In the genomic region with DNA sequence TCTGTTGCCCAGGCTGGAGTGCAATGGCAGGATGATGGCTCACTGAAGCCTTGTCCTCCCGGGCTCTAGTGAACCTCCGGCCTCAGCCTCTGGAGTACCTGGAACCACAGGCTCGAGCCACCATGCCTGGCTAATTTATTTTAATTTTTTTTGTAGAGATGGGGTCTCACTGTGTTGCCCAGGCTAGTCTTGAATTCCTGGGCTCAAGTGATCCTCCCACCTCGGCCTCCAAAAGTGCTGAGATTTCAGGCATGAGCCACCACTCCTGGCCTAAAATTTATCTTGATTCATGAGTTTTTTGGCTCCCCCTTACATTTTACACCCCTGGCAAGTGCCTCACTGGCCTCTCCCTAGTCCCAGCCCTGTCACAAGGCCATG, we compare ENCODE assay signal across 6 cellular contexts. TPM values are rescaled to one million over a fixed set of nuclear protein-coding genes. Genes with fewer than 3 reads are reported as not detected.
DNase-seq lines count a peak whose midpoint lies in the region; ATAC-seq and TF ChIP-seq lines count a peak whose summit lies in the region.

No MANE protein-coding gene starts in this region.

- H3K27ac ChIP-seq in DOHH2 (ENCODE audit: low read depth, low read length) (peak overlapping the region; percentile 47), adrenal gland (peak overlapping the region; percentile 76 to 91 (median 89)), neural progenitor cell (no peak overlapping the region)

- H3K79me2 ChIP-seq in DOHH2 (ENCODE audit: control insufficient read depth, low read length), result peaks cover 23% of the 10 kb centered on the region
- H3K79me2 ChIP-seq in neural progenitor cell (ENCODE audit: low read depth), result peaks cover 19% of the 10 kb centered on the region

- ATAC-seq in GM21423 (IDR thresholded peaks at IDR 0.05; ENCODE audit: unreplicated experiment), result no peak

- peaks cover 5% of the 10 kb centered on the region; the same call in 1 of the 2 replicates for H4K20me1 ChIP-seq in DOHH2 (ENCODE audit: control insufficient read depth, insufficient read depth, low read depth, low read length)
- H4K20me1 ChIP-seq in neural progenitor cell (ENCODE audit: low read depth), result peaks cover 21% of the 10 kb centered on the region

- H3F3A ChIP-seq in DOHH2 (ENCODE audit: control insufficient read depth, insufficient read depth) (peaks cover 22% of the 10 kb centered on the region), neural progenitor cell (ENCODE audit: low read depth) (peaks cover 82% of the 10 kb centered on the region)

- H3K36me3 Mint-ChIP-seq in neural progenitor cell, result peaks cover 3% of the 10 kb centered on the region

- H2AFZ ChIP-seq in neural progenitor cell (replicated peaks), result no peak overlapping the region

- no peaks in the 10 kb centered on the region for H3K9me3 ChIP-seq in DOHH2 (ENCODE audit: control insufficient read depth, insufficient read depth, low read length)
- no peaks in the 10 kb centered on the region for H3K9me3 ChIP-seq in adrenal gland (replicated peaks in 1 of 3)
- no peaks in the 10 kb centered on the region for H3K9me3 ChIP-seq in neural progenitor cell (ENCODE audit: low read depth)

- H3K4me1 Mint-ChIP-seq in neural progenitor cell, result peaks cover 60% of the 10 kb centered on the region

- H3K4me2 ChIP-seq in DOHH2 (ENCODE audit: low read length) (peak overlapping the region; percentile 19), neural progenitor cell (no peak overlapping the region)

- H3K4me3 Mint-ChIP-seq in neural progenitor cell, result peak overlapping the region; percentile 78

- 71 to 80% (median 76%) methylated on average over 4 of the region's 4 CpGs for WGBS in adrenal gland, 4 donors

- no peak for DNase-seq in adrenal gland
- no peak for DNase-seq in neural progenitor cell (ENCODE audit: low spot score)
- DNase-seq in NCI-H2029 (lab: John Stamatoyannopoulos, UW), result no peak
- DNase-seq in NCI-H510A (lab: John Stamatoyannopoulos, UW), result no peak

- TF ChIP-seq CTCF in DOHH2 (IDR thresholded peaks at IDR 0.05; ENCODE audit: low read depth, low read length, poor library complexity, severe bottlenecking) (no peak), adrenal gland (IDR thresholded peaks at IDR 0.05) (no peak), neural progenitor cell (IDR thresholded peaks at IDR 0.05) (no peak)

- no peak for TF ChIP-seq POLR2A in adrenal gland (IDR thresholded peaks at IDR 0.05)

- H3K27me3 ChIP-seq in DOHH2 (ENCODE audit: control insufficient read depth, low read length) (no peaks in the 10 kb centered on the region), adrenal gland (no peaks in the 10 kb centered on the region), neural progenitor cell (peaks cover 13% of the 10 kb centered on the region)

- peak overlapping the region; percentile 81 for H3K27ac Mint-ChIP-seq in neural progenitor cell

- peaks cover 11% of the 10 kb centered on the region for H3K27me3 Mint-ChIP-seq in neural progenitor cell (ENCODE audit: insufficient read depth, low read depth)

- H3K36me3 ChIP-seq in DOHH2 (ENCODE audit: control insufficient read depth, low read length) (peaks cover 11% of the 10 kb centered on the region), adrenal gland (replicated peaks in 1 of 2) (no peaks in the 10 kb centered on the region), neural progenitor cell (no peaks in the 10 kb centered on the region)

- no peaks in the 10 kb centered on the region for H3K9me3 Mint-ChIP-seq in neural progenitor cell

- H3K4me1 ChIP-seq in DOHH2 (ENCODE audit: control insufficient read depth, low read length) (peaks cover 76% of the 10 kb centered on the region), adrenal gland (replicated peaks in 1 of 2) (peaks cover 46 to 79% of the 10 kb centered on the region in 2 donors), neural progenitor cell (peaks cover 66% of the 10 kb centered on the region)

- H3K4me3 ChIP-seq in DOHH2 (ENCODE audit: low read length) (no peak overlapping the region), adrenal gland (no peak overlapping the region), neural progenitor cell (no peak overlapping the region)

- H3K9me2 ChIP-seq in DOHH2 (replicated peaks; ENCODE audit: control insufficient read depth, low read length), result no peaks in the 10 kb centered on the region

- H3K9ac ChIP-seq in neural progenitor cell, result no peak overlapping the region

- intact Hi-C loops in adrenal gland (cut with DNase I), result no loop called here

RNA-seq across cellular contexts. Expression of a gene that starts 2.5 kb away (rescaled TPM):
- 100 to 1,000 TPM; 104 to 356 (median 186) TPM for total RNA-seq in adrenal gland
- polyA plus RNA-seq in adrenal gland, result 100 to 1,000 TPM in 2 of 3 donors, 10 to 100 TPM in 1; 51.9 to 113 (median 108) TPM
- total RNA-seq in neural progenitor cell (ENCODE audit: low replicate concordance), result 34.8 and 69.7 TPM in 2 replicates

RNA-seq across cellular contexts. Expression of a gene that starts 4.2 kb away (rescaled TPM):
- total RNA-seq in adrenal gland (under 1 TPM in 1 of 8 donors, not detected in 7; 0.39 TPM), neural progenitor cell (ENCODE audit: low replicate concordance) (0.54 and 1.5 TPM in 2 replicates)
- under 1 TPM in 1 of 3 donors, not detected in 2; 0.94 TPM for polyA plus RNA-seq in adrenal gland

RNA-seq across cellular contexts. Expression of a gene that starts 26.0 kb away (rescaled TPM):
- total RNA-seq in adrenal gland (1,000 to 10,000 TPM in 3 of 8 donors, 100 to 1,000 TPM in 5; 692 to 1,293 (median 857) TPM), neural progenitor cell (ENCODE audit: low replicate concordance) (1,851 and 2,068 TPM in 2 replicates)
- polyA plus RNA-seq in adrenal gland, result 1,000 to 10,000 TPM in 1 of 3 donors, 100 to 1,000 TPM in 2; 275 to 2,249 (median 420) TPM

RNA-seq across cellular contexts. Expression of a gene that starts 36.4 kb away (rescaled TPM):
- total RNA-seq in adrenal gland, result 10 to 100 TPM; 48.5 to 79.8 (median 63.5) TPM
- 10 to 100 TPM; 12.7 to 37.5 (median 19.3) TPM for polyA plus RNA-seq in adrenal gland
- 33.9 and 47.0 TPM in 2 replicates for total RNA-seq in neural progenitor cell (ENCODE audit: low replicate concordance)

RNA-seq across cellular contexts. Expression of a gene that starts 44.4 kb away (rescaled TPM):
- total RNA-seq in adrenal gland (10 to 100 TPM in 5 of 8 donors, 1 to 10 TPM in 3; 4.8 to 31.2 (median 10.5) TPM), neural progenitor cell (ENCODE audit: low replicate concordance) (5.1 and 15.5 TPM in 2 replicates)
- polyA plus RNA-seq in adrenal gland, result 10 to 100 TPM in 2 of 3 donors, 1 to 10 TPM in 1; 5.8 to 17.0 (median 10.5) TPM
